ENCODE assay signal across 17 cellular contexts in genomic region chr3:175212896-175213295, GRCh38.
DNase-seq lines count a peak whose midpoint lies in the region; ATAC-seq, FAIRE-seq and TF ChIP-seq lines count a peak whose summit lies in the region.
"Had no signal": no experiment of that assay in that cellular context is flagged by ENCODE, and none has a peak within 500 bp of the region (broad histone marks: within the 10 kb centered on the region; RNA-seq: fewer than 3 reads in every experiment).

No MANE protein-coding gene starts in this region.

- H3K4me1 ChIP-seq in H1 (replicated peaks in 1 of 4; ENCODE audit: control insufficient read depth in 3 of 4, insufficient read depth in 4 of 4, low read length in 3 of 4) (no peaks in the 10 kb centered on the region; a peak in 1 of 7 replicates), lung (ENCODE audit: control insufficient read depth in 2 of 2, insufficient read depth in 2 of 2, low read length in 2 of 2) (no peaks in the 10 kb centered on the region), colonic mucosa (no peaks in the 10 kb centered on the region)
- H3K4me1 ChIP-seq: left ventricle myocardium inferior had no signal

- H2AK5ac ChIP-seq in H1 (ENCODE audit: low read depth, low read length) = no peak overlapping the region

- DNase-seq in NCI-H226 = peak; percentile 57
- no peak for DNase-seq in H1 (ENCODE audit: low read depth in 1 of 2, low spot score in 2 of 2)
- no peak for DNase-seq in lung (ENCODE audit: low spot score)
- no peak for DNase-seq in colonic mucosa
- DNase-seq in NCI-H748 treated with DMSO at 0.1 percent for 48 hours (lab: John Stamatoyannopoulos, UW) = no peak
- no peak for DNase-seq in Right ventricle myocardium inferior (ENCODE audit: missing footprints)
- DNase-seq: activated B cell treated with CpG ODN at 0.5 μM for 24 hours; activated effector memory CD4-positive, alpha-beta T cell treated with Interleukin-2 at 50 U/mL for 16 hours; foreskin melanocyte; left ventricle myocardium inferior; MM.1S; naive B cell; NCI-H187; NCI-H526; stimulated activated CD4-positive, alpha-beta T cell treated with anti-CD3 and anti-CD28 coated beads, Interleukin-15, amount 100 ng/mL, for 24 hours had no signal

- no peaks in the 10 kb centered on the region for H3K27me3 ChIP-seq in H1 (replicated peaks in 1 of 4; ENCODE audit: control insufficient read depth in 3 of 4, extremely low read depth in 1 of 4, insufficient read depth in 3 of 4, low read length in 3 of 4)
- no peaks in the 10 kb centered on the region for H3K27me3 ChIP-seq in lung (ENCODE audit: control insufficient read depth, insufficient read depth)
- no peaks in the 10 kb centered on the region for H3K27me3 ChIP-seq in colonic mucosa

- intact Hi-C loops in colonic mucosa (cut with DNase I) (no loop called here), Right ventricle myocardium inferior (cut with DNase I) (no loop called here)

- H3K79me2 ChIP-seq in H1 (ENCODE audit: control insufficient read depth in 1 of 2, insufficient read depth in 2 of 2, low read length in 2 of 2) = no peaks in the 10 kb centered on the region

- H3K4me2 ChIP-seq in H1 (ENCODE audit: insufficient read depth in 1 of 2, low read depth in 2 of 2, low read length in 2 of 2) = no peak overlapping the region

- no peak overlapping the region for H3K18ac ChIP-seq in H1 (ENCODE audit: extremely low read depth, low read length)

- H2BK20ac ChIP-seq in H1 (ENCODE audit: low read length) = no peak overlapping the region

- TF ChIP-seq EP300 in H1 (IDR thresholded peaks at IDR 0.05; ENCODE audit: borderline replicate concordance in 1 of 2, low read depth in 2 of 2, low read length in 2 of 2) = no peak

- WGBS in H1 (ENCODE audit: extremely low coverage in 1 of 2, insufficient coverage in 1 of 2, insufficient read length in 1 of 2, insufficient replicate concordance in 2 of 2, low coverage in 1 of 2, low lambda C conversion rate in 2 of 2, missing lambda C conversion rate in 1 of 2), 2 experiments = 91% methylated on average over 3 of the region's 3 CpGs; no CpG with 5 or more reads in 1 of the 2 experiments
- WGBS in lung, 2 donors = 68 to 78% methylated on average over 3 of the region's 3 CpGs

- H3K9me3 ChIP-seq in H1 (ENCODE audit: insufficient read depth in 2 of 2, low read depth in 1 of 2, low read length in 1 of 2) (no peaks in the 10 kb centered on the region), lung (ENCODE audit: control insufficient read depth in 2 of 2, insufficient read depth in 1 of 2, low read length in 1 of 2) (no peaks in the 10 kb centered on the region), colonic mucosa (no peaks in the 10 kb centered on the region)
- H3K9me3 ChIP-seq: left ventricle myocardium inferior had no signal

- no peak for TF ChIP-seq POLR2A in H1 (IDR thresholded peaks at IDR 0.05; ENCODE audit: control extremely low read depth in 1 of 2, low read depth in 2 of 2, low read length in 2 of 2)

- no peaks in the 10 kb centered on the region for H3K23me2 ChIP-seq in H1 (ENCODE audit: low read depth, low read length)

- CTCF ChIA-PET in H1 (lab: Charles Lee; ENCODE audit: partially characterized antibody) = no interaction called here

- H2BK12ac ChIP-seq in H1 (ENCODE audit: low read depth, low read length) = no peak overlapping the region

- H2BK120ac ChIP-seq in H1 (replicated peaks; ENCODE audit: low read depth, low read length) = no peak overlapping the region

- TF ChIP-seq CTCF in C4-2B (conservative IDR thresholded peaks at IDR 0.05) = no peak
- TF ChIP-seq CTCF in H1 (IDR thresholded peaks at IDR 0.05; ENCODE audit: control extremely low read depth in 1 of 3, insufficient read depth in 1 of 3, low read depth in 1 of 3, low read length in 3 of 3) = no peak
- TF ChIP-seq CTCF in lung (IDR thresholded peaks at IDR 0.05; ENCODE audit: control extremely low read depth, extremely low read depth) = no peak
- no peak for TF ChIP-seq CTCF in colonic mucosa (IDR thresholded peaks at IDR 0.05)

- peak; percentile 47 for ATAC-seq in lung (ENCODE audit: insufficient read depth, low FRiP score)
- no peak for ATAC-seq in Right ventricle myocardium inferior
- no peak for ATAC-seq in HG02642 (IDR thresholded peaks at IDR 0.05; ENCODE audit: poor library complexity, unreplicated experiment)

- H3K36me3 ChIP-seq in H1 (ENCODE audit: control insufficient read depth in 2 of 4, insufficient read depth in 4 of 4, low read length in 3 of 4) (no peaks in the 10 kb centered on the region), lung (ENCODE audit: control insufficient read depth in 2 of 2, insufficient read depth in 2 of 2, low read length in 2 of 2) (no peaks in the 10 kb centered on the region), colonic mucosa (no peaks in the 10 kb centered on the region)
- H3K36me3 ChIP-seq: left ventricle myocardium inferior had no signal

- H3K4me3 ChIP-seq in H1 (ENCODE audit: extremely low read depth in 1 of 4, insufficient read depth in 2 of 4, low read depth in 3 of 4, low read length in 4 of 4) (no peak overlapping the region), lung (no peak overlapping the region), colonic mucosa (no peak overlapping the region)
- H3K4me3 ChIP-seq: left ventricle myocardium inferior had no signal

- H3K27ac ChIP-seq in C4-2B (peak overlapping the region; percentile 52; the same call in 1 of the 2 replicates), H1 (ENCODE audit: low read depth, low read length) (no peak overlapping the region), lung (ENCODE audit: low read depth in 1 of 2, low read length in 1 of 2) (no peak overlapping the region), colonic mucosa (no peak overlapping the region)
- H3K27ac ChIP-seq: left ventricle myocardium inferior had no signal

- H3K9ac ChIP-seq in H1 (replicated peaks in 1 of 4; ENCODE audit: extremely low read depth in 1 of 4, low read depth in 3 of 4, low read length in 3 of 4) (no peak overlapping the region), colonic mucosa (ENCODE audit: low read depth in 2 of 2, low read length in 2 of 2) (no peak overlapping the region)

- H4K5ac ChIP-seq in H1 (ENCODE audit: insufficient read length, low read depth, low read length) = no peak overlapping the region

- no peak overlapping the region for H3K4ac ChIP-seq in H1 (replicated peaks; ENCODE audit: insufficient read length, low read depth, low read length)

- no peak for TF ChIP-seq RAD21 in H1 (IDR thresholded peaks at IDR 0.05 in 1 of 2, conservative IDR thresholded peaks at IDR 0.05 in 1 of 2; ENCODE audit: low read depth in 2 of 2, low read length in 2 of 2)

- no peaks in the 10 kb centered on the region for H4K20me1 ChIP-seq in H1 (replicated peaks in 1 of 2; ENCODE audit: control insufficient read depth in 1 of 2, insufficient read depth in 2 of 2, low read length in 2 of 2)

- FAIRE-seq in H1 (lab: Jason Lieb, UNC) = no peak

- H3K14ac ChIP-seq in H1 (ENCODE audit: insufficient read length) = no peak overlapping the region

- no peak overlapping the region for H3K23ac ChIP-seq in H1 (ENCODE audit: insufficient read length)

- H2BK15ac ChIP-seq in H1 (ENCODE audit: low read length) = no peak overlapping the region

- no peak overlapping the region for H2BK5ac ChIP-seq in H1 (ENCODE audit: low read depth, low read length)

- POLR2A ChIA-PET in H1 (lab: Charles Lee; ENCODE audit: partially characterized antibody) = no interaction called here

- no peak overlapping the region for H4K8ac ChIP-seq in H1 (ENCODE audit: extremely low read depth, insufficient read depth, low read length)

- no peak overlapping the region for H4K91ac ChIP-seq in H1 (replicated peaks; ENCODE audit: insufficient read length, low read length)

- H3K79me1 ChIP-seq in H1 (ENCODE audit: low read depth, low read length) = no peaks in the 10 kb centered on the region

- H3K56ac ChIP-seq in H1 (replicated peaks; ENCODE audit: insufficient read length, low read depth, low read length) = no peak overlapping the region

- H2AFZ ChIP-seq in H1 (ENCODE audit: low read length) = no peak overlapping the region

TF ChIP-seq in H1, 55 proteins besides CTCF, POLR2A, EP300 and RAD21 (continues in another document):
- TF ChIP-seq CEBPB (IDR thresholded peaks at IDR 0.05; ENCODE audit: low read depth, low read length) (peak; percentile 60; the same call in 1 of the 2 replicates), MAFK (IDR thresholded peaks at IDR 0.05; ENCODE audit: low read depth, low read length) (no peak)
